19 cellular contexts compared by ENCODE assay signal in the genomic region with DNA sequence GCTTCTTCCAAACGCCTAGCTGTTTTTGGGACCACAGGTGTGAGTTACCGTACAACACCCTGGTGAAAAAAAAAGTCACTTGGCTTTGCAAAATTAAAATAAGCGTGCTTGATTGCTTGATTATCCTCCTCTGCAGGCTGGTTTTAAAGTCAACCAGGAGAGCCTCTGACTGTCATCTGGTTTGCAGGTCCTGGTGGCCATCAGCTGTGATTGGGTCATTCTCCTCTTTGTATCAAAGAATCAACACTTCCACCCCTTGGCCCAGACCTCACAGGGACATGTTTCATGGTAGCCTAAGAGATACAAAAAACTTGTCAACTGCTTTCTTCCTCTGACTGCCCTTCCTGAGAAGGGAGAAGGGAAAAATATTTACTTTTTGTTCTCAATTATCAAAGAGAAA.
"Had no signal": no experiment of that assay in that cellular context is flagged by ENCODE, and none has a peak within 500 bp of the region (broad histone marks: within the 10 kb centered on the region; RNA-seq: fewer than 3 reads in every experiment).

No MANE protein-coding gene starts in this region.

- H3K9me3 ChIP-seq: esophagus muscularis mucosa, gastroesophageal sphincter, left ventricle myocardium inferior, mucosa of descending colon, psoas muscle, testis, upper lobe of left lung had no signal

- H3K27ac ChIP-seq: esophagus muscularis mucosa, gastroesophageal sphincter, psoas muscle, skin epidermis, testis, upper lobe of left lung had no signal

- H3K4me3 ChIP-seq: esophagus muscularis mucosa, gastroesophageal sphincter, heart right ventricle, left ventricle myocardium inferior, mucosa of descending colon, psoas muscle, skin epidermis, testis, upper lobe of left lung had no signal

- ATAC-seq: activated CD8-positive, alpha-beta memory T cell treated with anti-CD3 and anti-CD28 coated beads, Interleukin-2, amount 10 ng/mL, durations not matched to agents 7 days and 5 days; gastroesophageal sphincter; mucosa of descending colon; psoas muscle; right cardiac atrium; T-cell had no signal

- H3K36me3 ChIP-seq: esophagus muscularis mucosa, gastroesophageal sphincter, heart right ventricle, left ventricle myocardium inferior, upper lobe of left lung had no signal

- DNase-seq: activated CD4-positive, alpha-beta T cell treated with anti-CD3 and anti-CD28 coated beads, Interleukin-2, amount 50 U/mL, for 4 hours; activated CD4-positive, CD25-positive, alpha-beta regulatory T cell treated with anti-CD3 and anti-CD28 coated beads, Interleukin-2, amount 50 U/mL, for 72 hours; activated CD8-positive, alpha-beta memory T cell treated with anti-CD3 and anti-CD28 coated beads, Interleukin-2, amount 10 ng/mL, durations not matched to agents 7 days and 5 days; activated T-cell treated with anti-CD3 and anti-CD28 coated beads, Interleukin-2, amount 50 U/mL, for 1 hour; aorta; effector CD4-positive, alpha-beta T cell; heart right ventricle; left ventricle myocardium inferior; mucosa of descending colon; naive B cell; psoas muscle; right cardiac atrium; stimulated activated CD4-positive, alpha-beta T cell treated with anti-CD3 and anti-CD28 coated beads, Interleukin-2, amount 100 ng/mL, for 48 hours; T-cell; testis; upper lobe of left lung had no signal

- H3K27me3 ChIP-seq: esophagus muscularis mucosa, heart right ventricle, testis, upper lobe of left lung had no signal
